In genomic region chr4:98686046-98686385, GRCh38 we compare ENCODE assay signal across 19 cellular contexts.
"Had no signal": no experiment of that assay in that cellular context is flagged by ENCODE, and none has a peak within 500 bp of the region (broad histone marks: within the 10 kb centered on the region; RNA-seq: fewer than 3 reads in every experiment).

No MANE protein-coding gene starts in this region.

- H3K4me3 Mint-ChIP-seq: immature natural killer cell; memory B cell; mesothelial cell of epicardium; natural killer cell treated with Interleukin-12 subunit alpha and Interleukin-12 subunit beta and Interleukin-15 and Interleukin-18, amount 100 ng/mL, for 72 hours; neural progenitor cell had no signal

- H3K4me1 Mint-ChIP-seq: immature natural killer cell had no signal

- DNase-seq: colonic mucosa; foreskin fibroblast; glutamatergic neuron; immature natural killer cell; left cardiac atrium; left ventricle myocardium inferior; lower lobe of right lung; nucleus accumbens; ovary; small intestine; stimulated activated CD4-positive, alpha-beta T cell treated with anti-CD3 and anti-CD28 coated beads, Interleukin-2, amount 100 ng/mL, for 48 hours; stimulated activated naive CD4-positive, alpha-beta T cell treated with Interleukin-2 at 50 U/mL for 16 hours; trophoblast cell had no signal

- H2AFZ ChIP-seq: neural progenitor cell had no signal

- H3K9me3 ChIP-seq: colonic mucosa, gastroesophageal sphincter, left ventricle myocardium inferior, lower lobe of right lung, ovary, right atrium auricular region had no signal

- H3K4me1 ChIP-seq: colonic mucosa, gastroesophageal sphincter, lower lobe of right lung, right atrium auricular region had no signal

- H3K27ac Mint-ChIP-seq: immature natural killer cell, memory B cell, mesothelial cell of epicardium, neural progenitor cell had no signal

- ATAC-seq: gastroesophageal sphincter; left cardiac atrium; lower lobe of right lung; natural killer cell treated with Interleukin-12 subunit alpha and Interleukin-12 subunit beta and Interleukin-15 and Interleukin-18, amount 100 ng/mL, for 72 hours had no signal

- H3K36me3 Mint-ChIP-seq: immature natural killer cell; mesothelial cell of epicardium; natural killer cell treated with Interleukin-12 subunit alpha and Interleukin-12 subunit beta and Interleukin-15 and Interleukin-18, amount 100 ng/mL, for 72 hours; neural progenitor cell had no signal

- FAIRE-seq: small intestine had no signal

- H3K36me3 ChIP-seq: colonic mucosa, gastroesophageal sphincter, left ventricle myocardium inferior, lower lobe of right lung, neural progenitor cell, ovary, right atrium auricular region had no signal

- H3K4me2 ChIP-seq: neural progenitor cell had no signal

- H3K27ac ChIP-seq: colonic mucosa, gastroesophageal sphincter, left ventricle myocardium inferior, lower lobe of right lung, neural progenitor cell, ovary, right atrium auricular region had no signal

- H3K27me3 ChIP-seq: colonic mucosa, neural progenitor cell, ovary, right atrium auricular region had no signal

- H3K9me3 Mint-ChIP-seq: immature natural killer cell; memory B cell; mesothelial cell of epicardium; natural killer cell treated with Interleukin-12 subunit alpha and Interleukin-12 subunit beta and Interleukin-15 and Interleukin-18, amount 100 ng/mL, for 72 hours had no signal

- H3K9ac ChIP-seq: neural progenitor cell had no signal

- H3K4me3 ChIP-seq: colonic mucosa, gastroesophageal sphincter, left ventricle myocardium inferior, lower lobe of right lung, neural progenitor cell, ovary, right atrium auricular region had no signal
